Comparison of ENCODE assay signal across 8 cellular contexts in the genomic region with DNA sequence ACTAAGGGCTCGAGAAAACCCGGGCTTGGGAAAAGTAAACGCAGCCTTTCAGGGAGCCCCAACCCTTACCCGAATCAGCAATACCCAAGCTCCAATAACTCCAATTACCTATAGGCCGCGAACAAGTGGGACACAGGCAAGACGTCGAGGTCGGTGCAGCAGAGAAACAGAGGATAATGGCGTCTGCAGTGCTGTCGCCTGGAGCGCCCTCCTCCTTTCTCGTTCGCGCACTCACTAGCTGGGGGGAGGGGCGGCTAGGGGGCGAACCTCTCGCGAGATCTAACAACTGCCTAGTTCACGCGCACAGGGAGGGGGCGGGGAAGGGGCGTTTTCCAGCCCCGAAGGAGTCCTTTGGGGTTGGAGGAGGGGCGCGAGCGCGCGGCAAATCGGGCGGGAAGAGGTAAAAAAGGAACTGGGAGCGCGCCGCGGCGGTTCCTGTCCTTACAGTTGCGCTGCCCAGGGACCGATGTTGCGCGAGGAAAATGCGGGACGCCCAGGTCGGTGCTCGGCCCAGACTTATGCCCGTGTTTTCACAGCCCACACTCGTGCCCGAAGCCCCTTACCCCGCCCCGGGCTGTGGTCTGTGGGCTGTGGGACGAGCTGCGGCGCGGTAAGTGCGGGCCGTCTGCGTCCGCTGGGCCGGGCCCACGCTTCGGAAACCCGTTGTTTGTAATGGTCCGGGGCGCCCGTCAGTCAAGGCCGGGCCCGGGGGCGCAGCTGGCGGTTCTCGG. TPM values are rescaled to one million over a fixed set of nuclear protein-coding genes. Genes with fewer than 3 reads are reported as not detected.
DNase-seq lines count a peak whose midpoint lies in the region; ATAC-seq and TF ChIP-seq lines count a peak whose summit lies in the region.

A gene (plus strand): TSS at position 411 of the 731 bp plus-strand sequence. CDS start 20,182 bp downstream, outside the sequence.

- peaks cover 50% of the 10 kb centered on the region for H3K36me3 Mint-ChIP-seq in activated naive CD4-positive, alpha-beta T cell treated with anti-CD3 and anti-CD28 coated beads for 36 hours (ENCODE audit: low read depth)

- DNase-seq in GM04503 (ENCODE audit: low read depth) = peak; percentile 82
- peak; percentile 88 for DNase-seq in HEK293T (ENCODE audit: extremely low spot score)
- peak; percentile 96 for DNase-seq in MV-4-11 (lab: John Stamatoyannopoulos, UW)
- DNase-seq in SK-MEL-5 (ENCODE audit: low read depth, low spot score) = peak; percentile 99
- peak; percentile 100 for DNase-seq in activated naive CD4-positive, alpha-beta T cell treated with anti-CD3 and anti-CD28 coated beads for 36 hours
- DNase-seq in non-pigmented ciliary epithelial cell (ENCODE audit: low read depth) = peak; percentile 85
- peak; percentile 100 for DNase-seq in suprapubic skin (ENCODE audit: low spot score in 2 of 2)

- in situ Hi-C loops in SK-MEL-5 (cut with HindIII; ENCODE audit: low pct_unique_long_range_greater_than_20kb, low sequenced_read_pairs) = no loop called here

- peak within 1 kb of the TSS; percentile 99 for H3K27ac Mint-ChIP-seq in activated naive CD4-positive, alpha-beta T cell treated with anti-CD3 and anti-CD28 coated beads for 36 hours

- peak within 1 kb of the TSS; percentile 72 to 95 for H3K4me3 ChIP-seq in gastroesophageal sphincter
- peak within 1 kb of the TSS; percentile 90 for H3K4me3 ChIP-seq in suprapubic skin

- H3K9me3 ChIP-seq in gastroesophageal sphincter (no peaks in the 10 kb centered on the region), suprapubic skin (no peaks in the 10 kb centered on the region)

- H3K27me3 ChIP-seq in gastroesophageal sphincter (no peaks in the 10 kb centered on the region), suprapubic skin (no peaks in the 10 kb centered on the region)

- POLR2A ChIA-PET in HEK293T (lab: Yijun Ruan, JAX) = interaction anchor here (0.6 to 2.7 kb wide), 17 partner anchors 13 to 283 kb away, joined by 3 to 34 read pairs (median 3); a partner anchor contains a TSS

- CTCF ChIA-PET in HEK293T (lab: Yijun Ruan, JAX) = no interaction called here
- CTCF ChIA-PET in activated naive CD4-positive, alpha-beta T cell treated with anti-CD3 and anti-CD28 coated beads for 36 hours (lab: Charles Lee) = interaction anchor here (0.6 to 1.4 kb wide), 2 partner anchors 17 to 36 kb away, joined by 3 to 5 read pairs; no protein-coding TSS in a partner anchor

- peak in 2 of 4 experiments; percentile 5 to 42 for TF ChIP-seq CTCF in gastroesophageal sphincter (IDR thresholded peaks at IDR 0.05)
- TF ChIP-seq CTCF in suprapubic skin (IDR thresholded peaks at IDR 0.05) = no peak

- WGBS in gastroesophageal sphincter (ENCODE audit: low coverage in 1 of 2), 2 donors = 0% methylated on average over 1 to 3 of the region's 69 CpGs
- WGBS in suprapubic skin = under 1% methylated on average over 37 of the region's 69 CpGs

- H3K36me3 ChIP-seq in gastroesophageal sphincter = peaks cover 0 to 21% of the 10 kb centered on the region in 2 donors
- peaks cover 14% of the 10 kb centered on the region for H3K36me3 ChIP-seq in suprapubic skin

- peak; percentile 77 to 91 for TF ChIP-seq POLR2A in gastroesophageal sphincter (IDR thresholded peaks at IDR 0.05)
- TF ChIP-seq POLR2A in suprapubic skin (IDR thresholded peaks at IDR 0.05) = peak; percentile 58 to 97

- H3K4me1 Mint-ChIP-seq in activated naive CD4-positive, alpha-beta T cell treated with anti-CD3 and anti-CD28 coated beads for 36 hours (ENCODE audit: low read depth) = peaks cover 37% of the 10 kb centered on the region

- H3K4me1 ChIP-seq in gastroesophageal sphincter (peaks cover 0 to 64% (median 13%) of the 10 kb centered on the region in 3 donors), suprapubic skin (peaks cover 33% of the 10 kb centered on the region)

- TF ChIP-seq EP300 in gastroesophageal sphincter (IDR thresholded peaks at IDR 0.05) (no peak), suprapubic skin (IDR thresholded peaks at IDR 0.05) (no peak)

- H3K9me3 Mint-ChIP-seq in activated naive CD4-positive, alpha-beta T cell treated with anti-CD3 and anti-CD28 coated beads for 36 hours = no peaks in the 10 kb centered on the region

- H3K27ac ChIP-seq in gastroesophageal sphincter (peak within 1 kb of the TSS; percentile 97 to 99 (median 98)), suprapubic skin (peak within 1 kb of the TSS; percentile 100)

- peak within 1 kb of the TSS; percentile 89 for H3K4me3 Mint-ChIP-seq in activated naive CD4-positive, alpha-beta T cell treated with anti-CD3 and anti-CD28 coated beads for 36 hours

- intact Hi-C loops in activated naive CD4-positive, alpha-beta T cell treated with anti-CD3 and anti-CD28 coated beads for 36 hours (cut with micrococcal nuclease) = loop anchor here (1.0 to 5.0 kb wide), 13 partner anchors 14 to 1961 kb away; a partner anchor contains a TSS

- peak; percentile 89 for ATAC-seq in gastroesophageal sphincter

- H3K27me3 Mint-ChIP-seq in activated naive CD4-positive, alpha-beta T cell treated with anti-CD3 and anti-CD28 coated beads for 36 hours (ENCODE audit: low read depth) = no peaks in the 10 kb centered on the region

TF ChIP-seq in HEK293T, 16 proteins besides CTCF, POLR2A, EP300 and RAD21:
- TF ChIP-seq ARNT (IDR thresholded peaks at IDR 0.05) (no peak), SP1 (IDR thresholded peaks at IDR 0.05) (peak; percentile 53; the same call in 1 of the 2 replicates), ELF4 (IDR thresholded peaks at IDR 0.05) (peak; percentile 58), L3MBTL2 (conservative IDR thresholded peaks at IDR 0.05) (peak; percentile 96), FOXA1 (IDR thresholded peaks at IDR 0.05) (no peak), NFRKB (IDR thresholded peaks at IDR 0.05) (peak; percentile 74), ZNF384 (IDR thresholded peaks at IDR 0.05) (no peak)
- TF ChIP-seq, protein P1, sequence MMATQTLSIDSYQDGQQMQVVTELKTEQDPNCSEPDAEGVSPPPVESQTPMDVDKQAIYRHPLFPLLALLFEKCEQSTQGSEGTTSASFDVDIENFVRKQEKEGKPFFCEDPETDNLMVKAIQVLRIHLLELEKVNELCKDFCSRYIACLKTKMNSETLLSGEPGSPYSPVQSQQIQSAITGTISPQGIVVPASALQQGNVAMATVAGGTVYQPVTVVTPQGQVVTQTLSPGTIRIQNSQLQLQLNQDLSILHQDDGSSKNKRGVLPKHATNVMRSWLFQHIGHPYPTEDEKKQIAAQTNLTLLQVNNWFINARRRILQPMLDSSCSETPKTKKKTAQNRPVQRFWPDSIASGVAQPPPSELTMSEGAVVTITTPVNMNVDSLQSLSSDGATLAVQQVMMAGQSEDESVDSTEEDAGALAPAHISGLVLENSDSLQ (IDR thresholded peaks at IDR 0.05) = peak; percentile 65

RNA-seq across cellular contexts. Expression of the gene that starts here (rescaled TPM):
- 5.1 and 5.9 TPM in 2 replicates for total RNA-seq in SK-MEL-5 (2014; rRNA removed; shearing (Covaris generic))
- polyA plus RNA-seq in SK-MEL-5 (2015; cell fraction: cytosol; rRNA removed) = 7.6 and 9.1 TPM in 2 replicates
- polyA plus RNA-seq in SK-MEL-5 (2015; cell fraction: nucleus; rRNA removed) = 13.2 and 15.9 TPM in 2 replicates
- total RNA-seq in activated naive CD4-positive, alpha-beta T cell treated with anti-CD3 and anti-CD28 coated beads for 36 hours = 10 to 100 TPM; 19.2 to 19.3 TPM
- total RNA-seq in gastroesophageal sphincter (10 to 100 TPM in 1 of 4 donors, 1 to 10 TPM in 3; 2.8 to 17.6 (median 4.5) TPM), suprapubic skin (1 to 10 TPM; 4.0 to 8.7 (median 4.3) TPM)

Comparison
In these comparisons a context has a peak if more than half of its experiments do, and no peak if none do; other contexts are left out.
1. Peak in every context shown above with its lines: DNase-seq, ATAC-seq, H3K4me3 ChIP-seq and H3K27ac ChIP-seq.